Comparison of ENCODE assay signal across 19 cellular contexts in genomic region chr7:87658553-87658952, GRCh38. TPM values are rescaled to one million over a fixed set of nuclear protein-coding genes. Genes with fewer than 3 reads are reported as not detected.
"Had no signal": no experiment of that assay in that cellular context is flagged by ENCODE, and none has a peak within 500 bp of the region (broad histone marks: within the 10 kb centered on the region; RNA-seq: fewer than 3 reads in every experiment).

No MANE protein-coding gene starts in this region.

- ATAC-seq: effector memory CD8-positive, alpha-beta T cell; left ventricle myocardium superior; lower lobe of right lung; stimulated activated effector memory CD8-positive, alpha-beta T cell treated with anti-CD3 and anti-CD28 coated beads, Interleukin-12 subunit alpha, Interleukin-12 subunit beta, amount 100 ng/mL, for 72 hours had no signal

- DNase-seq: cortex of kidney; effector memory CD8-positive, alpha-beta T cell; erythroblast; esophagus squamous epithelium; foreskin melanocyte; hypothalamus; left ventricle myocardium superior; lower lobe of right lung; sigmoid colon; stimulated activated CD4-positive, alpha-beta T cell treated with anti-CD3 and anti-CD28 coated beads, Interleukin-2, amount 100 ng/mL, for 24 hours; stimulated activated CD4-positive, alpha-beta T cell treated with anti-CD3 and anti-CD28 coated beads, Interleukin-4, amount 100 ng/mL, for 24 hours; stimulated activated naive CD4-positive, alpha-beta T cell treated with Interleukin-2 at 50 U/mL for 16 hours; stomach; thyroid gland had no signal

- H3K27ac Mint-ChIP-seq: nephron; neural progenitor cell; stimulated activated effector memory CD8-positive, alpha-beta T cell treated with anti-CD3 and anti-CD28 coated beads, Interleukin-12 subunit alpha, Interleukin-12 subunit beta, amount 100 ng/mL, for 72 hours had no signal

- H3K4me3 Mint-ChIP-seq: effector memory CD8-positive, alpha-beta T cell; nephron; neural progenitor cell; stimulated activated effector memory CD8-positive, alpha-beta T cell treated with anti-CD3 and anti-CD28 coated beads, Interleukin-12 subunit alpha, Interleukin-12 subunit beta, amount 100 ng/mL, for 72 hours had no signal

- H3K36me3 Mint-ChIP-seq: neural progenitor cell; stimulated activated effector memory CD8-positive, alpha-beta T cell treated with anti-CD3 and anti-CD28 coated beads, Interleukin-12 subunit alpha, Interleukin-12 subunit beta, amount 100 ng/mL, for 72 hours had no signal

- H3K4me1 Mint-ChIP-seq: nephron; neural progenitor cell; stimulated activated effector memory CD8-positive, alpha-beta T cell treated with anti-CD3 and anti-CD28 coated beads, Interleukin-12 subunit alpha, Interleukin-12 subunit beta, amount 100 ng/mL, for 72 hours had no signal

- H3K9me3 Mint-ChIP-seq: nephron, neural progenitor cell had no signal

RNA-seq across cellular contexts. Expression of gene RUNDC3B, which starts 30.4 kb away (rescaled TPM):
- total RNA-seq: skeletal muscle tissue had no signal

RNA-seq across cellular contexts. Expression of gene ABCB1, which starts 57.9 kb away (rescaled TPM):
- total RNA-seq: osteoblast had no signal
